In the genomic region with DNA sequence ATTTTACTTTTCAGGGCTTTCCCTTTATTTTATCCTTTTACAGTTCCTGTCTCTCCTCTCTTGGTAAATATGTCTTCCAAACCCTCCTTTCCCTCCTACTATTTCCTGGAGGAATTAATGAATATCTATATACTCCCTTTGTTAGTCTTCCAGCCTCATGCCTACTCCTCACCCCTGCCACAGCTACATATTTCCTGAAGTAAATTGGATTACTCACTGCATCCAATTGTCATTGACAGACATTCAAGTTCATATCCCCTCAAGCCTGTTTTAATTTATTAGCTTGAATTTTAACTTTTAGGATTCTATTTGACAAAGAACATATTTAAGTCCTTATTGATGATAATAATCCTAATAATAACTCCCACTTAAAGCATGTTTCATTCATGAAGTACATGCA, we compare ENCODE assay signal across 25 cellular contexts.
"Had no signal": no experiment of that assay in that cellular context is flagged by ENCODE, and none has a peak within 500 bp of the region (broad histone marks: within the 10 kb centered on the region; RNA-seq: fewer than 3 reads in every experiment).

No MANE protein-coding gene starts in this region.

- H3K36me3 Mint-ChIP-seq: activated naive CD4-positive, alpha-beta T cell treated with anti-CD3 and anti-CD28 coated beads, Interleukin-2, amount 10 ng/mL, durations not matched to agents 7 days and 5 days; activated naive CD4-positive, alpha-beta T cell treated with anti-CD3 and anti-CD28 coated beads, Interleukin-2, amount 50 U/mL, for 72 hours; activated naive CD8-positive, alpha-beta T cell treated with anti-CD3 and anti-CD28 coated beads, Interleukin-2, amount 10 ng/mL, durations not matched to agents 7 days and 5 days had no signal

- H3K4me1 ChIP-seq: ascending aorta had no signal

- H3K27ac ChIP-seq: ascending aorta, brain microvascular endothelial cell, coronary artery, dorsolateral prefrontal cortex had no signal

- H3K36me3 ChIP-seq: ascending aorta, brain microvascular endothelial cell had no signal

- H3K9me3 Mint-ChIP-seq: activated CD4-positive, alpha-beta memory T cell treated with anti-CD3 and anti-CD28 coated beads, Interleukin-2, amount 10 ng/mL, durations not matched to agents 7 days and 5 days; activated CD4-positive, alpha-beta T cell treated with anti-CD3 and anti-CD28 coated beads, Interleukin-2, amount 10 ng/mL, durations not matched to agents 7 days and 5 days; activated naive CD4-positive, alpha-beta T cell treated with anti-CD3 and anti-CD28 coated beads, Interleukin-2, amount 10 ng/mL, durations not matched to agents 7 days and 5 days; activated naive CD8-positive, alpha-beta T cell treated with anti-CD3 and anti-CD28 coated beads, Interleukin-2, amount 10 ng/mL, durations not matched to agents 7 days and 5 days; activated T-cell treated with anti-CD3 and anti-CD28 coated beads, Interleukin-2, amount 50 U/mL, for 24 hours; endodermal cell had no signal

- H3K27me3 Mint-ChIP-seq: activated CD4-positive, alpha-beta memory T cell treated with anti-CD3 and anti-CD28 coated beads, Interleukin-2, amount 10 ng/mL, durations not matched to agents 7 days and 5 days; activated CD4-positive, alpha-beta T cell treated with anti-CD3 and anti-CD28 coated beads, Interleukin-2, amount 10 ng/mL, durations not matched to agents 7 days and 5 days; activated naive CD4-positive, alpha-beta T cell treated with anti-CD3 and anti-CD28 coated beads, Interleukin-2, amount 10 ng/mL, durations not matched to agents 7 days and 5 days; activated naive CD8-positive, alpha-beta T cell treated with anti-CD3 and anti-CD28 coated beads, Interleukin-2, amount 10 ng/mL, durations not matched to agents 7 days and 5 days; activated T-cell treated with anti-CD3 and anti-CD28 coated beads, Interleukin-2, amount 50 U/mL, for 24 hours; dendritic cell treated with granulocyte-macrophage colony-stimulating factor and Interleukin-4, amounts not matched to agents 40 ng/mL and 50 ng/mL, for 4 days had no signal

- H3K27ac Mint-ChIP-seq: activated CD4-positive, alpha-beta memory T cell treated with anti-CD3 and anti-CD28 coated beads, Interleukin-2, amount 10 ng/mL, durations not matched to agents 7 days and 5 days; activated CD4-positive, alpha-beta T cell treated with anti-CD3 and anti-CD28 coated beads, Interleukin-2, amount 10 ng/mL, durations not matched to agents 7 days and 5 days; activated naive CD4-positive, alpha-beta T cell treated with anti-CD3 and anti-CD28 coated beads, Interleukin-2, amount 10 ng/mL, durations not matched to agents 7 days and 5 days; activated naive CD4-positive, alpha-beta T cell treated with anti-CD3 and anti-CD28 coated beads, Interleukin-2, amount 50 U/mL, for 72 hours; activated naive CD8-positive, alpha-beta T cell treated with anti-CD3 and anti-CD28 coated beads, Interleukin-2, amount 10 ng/mL, durations not matched to agents 7 days and 5 days; activated T-cell treated with anti-CD3 and anti-CD28 coated beads, Interleukin-2, amount 50 U/mL, for 24 hours; activated T-cell treated with anti-CD3 and anti-CD28 coated beads, Interleukin-2, amount 50 U/mL, for 72 hours; dendritic cell treated with granulocyte-macrophage colony-stimulating factor and Interleukin-4, amounts not matched to agents 40 ng/mL and 50 ng/mL, for 4 days; endodermal cell had no signal

- H3K9me3 ChIP-seq: ascending aorta had no signal

- H3K4me1 Mint-ChIP-seq: activated CD4-positive, alpha-beta memory T cell treated with anti-CD3 and anti-CD28 coated beads, Interleukin-2, amount 10 ng/mL, durations not matched to agents 7 days and 5 days; activated CD4-positive, alpha-beta T cell treated with anti-CD3 and anti-CD28 coated beads, Interleukin-2, amount 10 ng/mL, durations not matched to agents 7 days and 5 days; activated naive CD4-positive, alpha-beta T cell treated with anti-CD3 and anti-CD28 coated beads, Interleukin-2, amount 10 ng/mL, durations not matched to agents 7 days and 5 days; activated naive CD8-positive, alpha-beta T cell treated with anti-CD3 and anti-CD28 coated beads, Interleukin-2, amount 10 ng/mL, durations not matched to agents 7 days and 5 days; central memory CD8-positive, alpha-beta T cell had no signal

- H3K27me3 ChIP-seq: ascending aorta, brain microvascular endothelial cell, dorsolateral prefrontal cortex had no signal

- DNase-seq: activated CD4-positive, alpha-beta memory T cell treated with anti-CD3 and anti-CD28 coated beads, Interleukin-2, amount 10 ng/mL, durations not matched to agents 7 days and 5 days; activated CD4-positive, alpha-beta T cell treated with anti-CD3 and anti-CD28 coated beads for 1 hour; activated CD4-positive, alpha-beta T cell treated with anti-CD3 and anti-CD28 coated beads for 4 hours; activated CD4-positive, alpha-beta T cell treated with anti-CD3 and anti-CD28 coated beads, Interleukin-2, amount 10 ng/mL, durations not matched to agents 7 days and 5 days; activated CD4-positive, alpha-beta T cell treated with anti-CD3 and anti-CD28 coated beads, Interleukin-2, amount 50 U/mL, for 4 hours; activated CD8-positive, alpha-beta memory T cell treated with anti-CD3 and anti-CD28 coated beads, Interleukin-2, amount 50 U/mL, for 48 hours; activated gamma-delta T cell; activated naive CD4-positive, alpha-beta T cell; activated naive CD4-positive, alpha-beta T cell treated with anti-CD3 and anti-CD28 coated beads, Interleukin-2, amount 10 ng/mL, durations not matched to agents 7 days and 5 days; activated naive CD8-positive, alpha-beta T cell treated with anti-CD3 and anti-CD28 coated beads, Interleukin-2, amount 10 ng/mL, durations not matched to agents 7 days and 5 days; activated T-cell treated with anti-CD3 and anti-CD28 coated beads for 4 hours; activated T-cell treated with anti-CD3 and anti-CD28 coated beads, Interleukin-2, amount 50 U/mL, for 24 hours; activated T-cell treated with anti-CD3 and anti-CD28 coated beads, Interleukin-2, amount 50 U/mL, for 72 hours; brain microvascular endothelial cell; dorsolateral prefrontal cortex; effector memory CD4-positive, alpha-beta T cell; endodermal cell; foreskin fibroblast; head of caudate nucleus; hippocampal formation had no signal

- H3K4me3 ChIP-seq: ascending aorta, coronary artery, dorsolateral prefrontal cortex had no signal

- H3K4me3 Mint-ChIP-seq: activated CD4-positive, alpha-beta memory T cell treated with anti-CD3 and anti-CD28 coated beads, Interleukin-2, amount 10 ng/mL, durations not matched to agents 7 days and 5 days; activated CD4-positive, alpha-beta T cell treated with anti-CD3 and anti-CD28 coated beads, Interleukin-2, amount 10 ng/mL, durations not matched to agents 7 days and 5 days; activated naive CD4-positive, alpha-beta T cell treated with anti-CD3 and anti-CD28 coated beads, Interleukin-2, amount 10 ng/mL, durations not matched to agents 7 days and 5 days; activated naive CD8-positive, alpha-beta T cell treated with anti-CD3 and anti-CD28 coated beads, Interleukin-2, amount 10 ng/mL, durations not matched to agents 7 days and 5 days; activated T-cell treated with anti-CD3 and anti-CD28 coated beads, Interleukin-2, amount 50 U/mL, for 24 hours; activated T-cell treated with anti-CD3 and anti-CD28 coated beads, Interleukin-2, amount 50 U/mL, for 72 hours; central memory CD8-positive, alpha-beta T cell; dendritic cell treated with granulocyte-macrophage colony-stimulating factor and Interleukin-4, amounts not matched to agents 40 ng/mL and 50 ng/mL, for 4 days; endodermal cell had no signal
